In the genomic region with DNA sequence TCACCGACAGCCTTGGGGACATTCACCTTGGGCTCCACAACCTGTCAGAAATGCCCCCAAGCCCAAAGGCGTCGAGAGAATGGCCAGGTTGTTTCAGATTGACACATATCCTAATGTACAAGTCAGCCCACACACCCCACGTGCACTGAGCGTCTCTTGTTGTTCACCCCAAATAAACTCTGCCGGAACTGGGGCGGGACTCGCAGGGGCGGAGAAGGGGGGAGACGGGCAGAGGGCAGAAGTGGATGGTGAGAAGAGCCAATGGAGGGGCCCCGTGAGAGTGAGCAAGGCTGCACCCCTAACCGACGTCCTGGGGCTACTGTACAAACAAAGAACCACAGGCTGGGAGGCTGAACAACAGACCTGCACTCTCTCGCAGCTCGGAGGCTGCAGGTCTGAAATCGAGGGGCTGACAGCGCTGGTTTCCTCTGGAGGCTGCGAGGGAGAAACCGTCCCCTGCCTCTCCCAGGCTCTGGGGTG, we compare ENCODE assay signal across 8 cellular contexts. TPM values are rescaled to one million over a fixed set of nuclear protein-coding genes. Genes with fewer than 3 reads are reported as not detected.
DNase-seq lines count a peak whose midpoint lies in the region; ATAC-seq lines count a peak whose summit lies in the region.
"Had no signal": no experiment of that assay in that cellular context is flagged by ENCODE, and none has a peak within 500 bp of the region (broad histone marks: within the 10 kb centered on the region; RNA-seq: fewer than 3 reads in every experiment).

No MANE protein-coding gene starts in this region.

- ATAC-seq in GM19328 (IDR thresholded peaks at IDR 0.05; ENCODE audit: unreplicated experiment) (peak; percentile 56), HG03342 (IDR thresholded peaks at IDR 0.05; ENCODE audit: unreplicated experiment) (peak; percentile 50), left lobe of liver (no peak)

- peak; percentile 84 for DNase-seq in T-helper 9 cell
- DNase-seq in stimulated activated CD4-positive, alpha-beta T cell treated with anti-CD3 and anti-CD28 coated beads, TNF-alpha, amount 100 ng/mL, for 1 hour (ENCODE audit: low read depth in 3 of 3, low spot score in 1 of 3), result peak; percentile 42 to 80 (median 77)
- no peak for DNase-seq in COLO668 (lab: John Stamatoyannopoulos, UW; ENCODE audit: unreplicated experiment)
- no peak for DNase-seq in left lobe of liver (ENCODE audit: low spot score)

- no peaks in the 10 kb centered on the region for H3K27me3 Mint-ChIP-seq in dendritic cell treated with granulocyte-macrophage colony-stimulating factor and Interleukin-4, amounts not matched to agents 40 ng/mL and 50 ng/mL, for 4 days

- H3K4me3 Mint-ChIP-seq in dendritic cell treated with granulocyte-macrophage colony-stimulating factor and Interleukin-4, amounts not matched to agents 40 ng/mL and 50 ng/mL, for 4 days, result peak overlapping the region; percentile 63

- no peaks in the 10 kb centered on the region for H3K36me3 Mint-ChIP-seq in dendritic cell treated with granulocyte-macrophage colony-stimulating factor and Interleukin-4, amounts not matched to agents 40 ng/mL and 50 ng/mL, for 4 days (ENCODE audit: low read depth)

- peaks cover 83% of the 10 kb centered on the region for H3K4me1 Mint-ChIP-seq in dendritic cell treated with granulocyte-macrophage colony-stimulating factor and Interleukin-4, amounts not matched to agents 40 ng/mL and 50 ng/mL, for 4 days (ENCODE audit: low read depth)

- no peaks in the 10 kb centered on the region for H3K9me3 Mint-ChIP-seq in dendritic cell treated with granulocyte-macrophage colony-stimulating factor and Interleukin-4, amounts not matched to agents 40 ng/mL and 50 ng/mL, for 4 days

- intact Hi-C loops in dendritic cell treated with granulocyte-macrophage colony-stimulating factor and Interleukin-4, amounts not matched to agents 40 ng/mL and 50 ng/mL, for 4 days (cut with micrococcal nuclease), result loop anchor here (5.0 kb wide), 2 partner anchors 35 to 50 kb away; a partner anchor contains a TSS

- H3K27ac Mint-ChIP-seq in dendritic cell treated with granulocyte-macrophage colony-stimulating factor and Interleukin-4, amounts not matched to agents 40 ng/mL and 50 ng/mL, for 4 days, result peak overlapping the region; percentile 97

RNA-seq across cellular contexts. Expression of a gene that starts 8.5 kb away (rescaled TPM):
- 0.18 TPM for total RNA-seq in left lobe of liver
- total RNA-seq: SK-MEL-5 had no signal

RNA-seq across cellular contexts. Expression of a gene that starts 52.4 kb away (rescaled TPM):
- total RNA-seq in left lobe of liver, result 4.2 TPM

Comparison
In these comparisons a context has a peak if more than half of its experiments do, and no peak if none do; other contexts are left out.
1. DNase-seq: peak in T-helper 9 cell (single experiment) and stimulated activated CD4-positive, alpha-beta T cell treated with anti-CD3 and anti-CD28 coated beads, TNF-alpha, amount 100 ng/mL, for 1 hour (3 of 3); none in COLO668 (single experiment) and left lobe of liver (single experiment).